In the genomic region with DNA sequence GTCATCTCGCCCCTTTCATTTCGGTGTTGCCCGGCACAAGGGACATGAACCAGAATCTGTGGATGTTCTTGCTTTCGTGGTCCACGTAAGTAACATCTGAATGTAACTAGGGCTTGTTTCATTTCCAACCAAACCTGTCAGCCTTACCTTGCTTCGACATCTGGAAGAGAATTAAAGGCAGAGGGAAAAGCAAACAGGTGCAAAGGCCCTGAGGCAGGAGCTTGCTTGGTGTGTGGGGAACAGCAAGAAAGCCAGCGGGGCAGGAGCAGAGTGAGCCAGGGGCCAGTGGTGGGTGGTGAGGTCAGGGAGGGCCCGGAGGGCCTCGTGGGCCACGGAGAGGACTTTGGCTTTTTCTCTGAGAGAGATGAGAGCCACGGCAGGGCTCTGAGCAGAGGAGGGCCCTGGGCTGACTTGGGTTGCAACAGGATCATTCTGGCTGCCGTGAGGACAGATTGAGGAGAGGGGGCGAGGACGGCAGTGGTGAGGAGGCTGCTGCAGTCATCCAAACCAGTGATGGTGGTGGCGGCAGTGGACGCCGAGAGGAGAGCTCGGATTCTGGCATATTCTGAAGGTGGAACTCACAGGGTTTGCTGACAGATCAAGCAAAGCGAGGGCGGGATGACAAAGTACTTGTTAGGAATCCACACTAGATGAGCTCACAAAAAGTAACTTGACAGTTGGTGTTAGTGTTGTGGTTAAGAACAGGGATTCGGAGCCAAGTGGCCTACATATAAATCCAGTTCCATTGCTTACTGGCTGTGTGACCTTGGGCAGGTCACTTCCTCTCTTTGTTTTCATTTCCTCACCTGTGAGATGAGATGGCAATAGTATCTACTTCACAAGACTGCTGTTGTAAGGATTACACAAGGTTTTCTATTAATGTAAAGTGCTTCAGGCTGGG, we compare ENCODE assay signal across 13 cellular contexts. TPM values are rescaled to one million over a fixed set of nuclear protein-coding genes. Genes with fewer than 3 reads are reported as not detected.
A peak's percentile ranks its signal among the peaks of the same experiment; 100 is the strongest.
DNase-seq lines count a peak whose midpoint lies in the region; ATAC-seq and TF ChIP-seq lines count a peak whose summit lies in the region.
"Had no signal": no experiment of that assay in that cellular context is flagged by ENCODE, and none has a peak within 500 bp of the region (broad histone marks: within the 10 kb centered on the region; RNA-seq: fewer than 3 reads in every experiment).

No MANE protein-coding gene starts in this region.

- no peak for TF ChIP-seq POLR2A in vagina (IDR thresholded peaks at IDR 0.05)

- no peak overlapping the region for H3K4me3 ChIP-seq in heart right ventricle
- H3K4me3 ChIP-seq in esophagus (ENCODE audit: low read depth in 1 of 2, low read length in 2 of 2), result no peak overlapping the region
- no peak overlapping the region for H3K4me3 ChIP-seq in vagina
- H3K4me3 ChIP-seq: coronary artery had no signal

- H3K27me3 ChIP-seq in heart right ventricle, result peaks cover 0 to 5% (median 0%) of the 10 kb centered on the region in 7 donors
- H3K27me3 ChIP-seq in esophagus (ENCODE audit: control insufficient read depth in 1 of 2, insufficient read depth in 2 of 2, low read length in 2 of 2), result no peaks in the 10 kb centered on the region
- no peaks in the 10 kb centered on the region for H3K27me3 ChIP-seq in vagina

- intact Hi-C loops in heart right ventricle (cut with DNase I) (loop anchor here in 2 of 10 donors (2.0 kb wide), 1 partner anchor 16 kb away; the partner anchor contains the start of gene RBM3 (in 2 of the 2)), Right ventricle myocardium inferior (cut with DNase I) (loop anchor here (2.0 kb wide), 1 partner anchor 16 kb away; the partner anchor contains the start of gene RBM3), vagina (cut with DNase I) (no loop called here)

- H3K36me3 ChIP-seq in heart right ventricle (no peaks in the 10 kb centered on the region), esophagus (ENCODE audit: control insufficient read depth in 2 of 2, insufficient read depth in 2 of 2, low read length in 1 of 2) (no peaks in the 10 kb centered on the region), vagina (no peaks in the 10 kb centered on the region)

- H3K9me3 ChIP-seq in heart right ventricle, result no peaks in the 10 kb centered on the region
- H3K9me3 ChIP-seq in esophagus (ENCODE audit: control insufficient read depth in 2 of 2, insufficient read depth in 1 of 2, low read depth in 1 of 2, low read length in 1 of 2), result no peaks in the 10 kb centered on the region
- H3K9me3 ChIP-seq in vagina, result no peaks in the 10 kb centered on the region
- H3K9me3 ChIP-seq: SK-N-SH had no signal

- DNase-seq in heart right ventricle, result no peak
- no peak for DNase-seq in Right ventricle myocardium inferior (ENCODE audit: missing footprints)
- peak; percentile 3 for DNase-seq in middle frontal gyrus (ENCODE audit: extremely low spot score, low spot score)
- DNase-seq in vagina (ENCODE audit: extremely low spot score in 2 of 2), result no peak
- DNase-seq in NCI-H1436 treated with DMSO at 0.1 percent for 48 hours (lab: John Stamatoyannopoulos, UW), result no peak
- no peak for DNase-seq in epidermal melanocyte (ENCODE audit: insufficient read length, low spot score)
- DNase-seq: NCI-H1930, nephron progenitor cell, SK-N-SH had no signal

- peak in 4 of 8 donors; percentile 7 to 40 (median 24) for ATAC-seq in heart right ventricle
- no peak for ATAC-seq in Right ventricle myocardium inferior
- no peak for ATAC-seq in GM19395 (IDR thresholded peaks at IDR 0.05; ENCODE audit: unreplicated experiment)

- H3K4me1 ChIP-seq in heart right ventricle, result peaks cover 0 to 26% (median 8%) of the 10 kb centered on the region in 9 donors
- peaks cover 0 to 4% of the 10 kb centered on the region in 2 donors for H3K4me1 ChIP-seq in esophagus (ENCODE audit: control insufficient read depth in 2 of 2, insufficient read depth in 2 of 2, low read length in 1 of 2)
- no peaks in the 10 kb centered on the region for H3K4me1 ChIP-seq in vagina

- TF ChIP-seq CTCF in heart right ventricle (IDR thresholded peaks at IDR 0.05) (no peak), vagina (IDR thresholded peaks at IDR 0.05) (no peak)

- H3K27ac ChIP-seq in heart right ventricle, result peak overlapping the region; percentile 66 to 82 (median 75)
- peak overlapping the region; percentile 55 to 72 for H3K27ac ChIP-seq in esophagus (ENCODE audit: low read depth in 2 of 2, low read length in 1 of 2)
- peak overlapping the region; percentile 69 for H3K27ac ChIP-seq in vagina
- H3K27ac ChIP-seq: KMS-11 had no signal

- 93 to 95% methylated on average over 20 to 21 of the region's 21 CpGs for WGBS in heart right ventricle, 2 donors
- 84 to 89% methylated on average over 21 of the region's 21 CpGs for WGBS in esophagus, 2 donors

RNA-seq across cellular contexts. Expression of gene WDR13, which starts 6.8 kb away (rescaled TPM):
- total RNA-seq in heart right ventricle (100 to 1,000 TPM; 121 to 176 (median 157) TPM), Right ventricle myocardium inferior (170 TPM), vagina (111 TPM)
- polyA plus RNA-seq in heart right ventricle (100 to 1,000 TPM; 292 to 352 TPM), esophagus (10 to 100 TPM; 90.1 to 96.8 TPM)

RNA-seq across cellular contexts. Expression of gene RBM3, which starts 16.2 kb away (rescaled TPM):
- total RNA-seq in heart right ventricle (100 to 1,000 TPM in 8 of 10 donors, 10 to 100 TPM in 2; 60.0 to 204 (median 111) TPM), Right ventricle myocardium inferior (113 TPM), vagina (148 TPM)
- polyA plus RNA-seq in heart right ventricle (100 to 1,000 TPM in 1 of 2 donors, 10 to 100 TPM in 1; 99.6 to 127 TPM), esophagus (100 to 1,000 TPM; 134 to 205 TPM)

RNA-seq across cellular contexts. Expression of gene TBC1D25, which starts 50.9 kb away (rescaled TPM):
- total RNA-seq in heart right ventricle (10 to 100 TPM; 14.7 to 22.6 (median 18.7) TPM), Right ventricle myocardium inferior (20.5 TPM), vagina (13.8 TPM)
- polyA plus RNA-seq in heart right ventricle (10 to 100 TPM in 1 of 2 donors, 1 to 10 TPM in 1; 6.1 to 11.1 TPM), esophagus (1 to 10 TPM; 5.1 to 6.9 TPM)
